ENCODE assay signal across 2 cellular contexts in genomic region chr20:63316502-63316921, GRCh38.
TF ChIP-seq lines count a peak whose summit lies in the region.

No MANE protein-coding gene starts in this region.

TF ChIP-seq in HepG2, 621 proteins besides CTCF, POLR2A, EP300 and RAD21:
- TF ChIP-seq SP4 (CRISPR knock-in tag; IDR thresholded peaks at IDR 0.05) (no peak), MAX (IDR thresholded peaks at IDR 0.05) (no peak), TBX3 (IDR thresholded peaks at IDR 0.05; ENCODE audit: borderline replicate concordance) (no peak)

TF ChIP-seq in SK-N-SH treated with all-trans-retinoic acid at 6 μM for 48 hours, 23 proteins besides CTCF, POLR2A, EP300 and RAD21:
- TF ChIP-seq GLIS3 (CRISPR knock-in tag; IDR thresholded peaks at IDR 0.05) (no peak), SNAI2 (CRISPR knock-in tag; IDR thresholded peaks at IDR 0.05) (no peak), ZC3H10 (CRISPR knock-in tag; IDR thresholded peaks at IDR 0.05) (no peak), ESRRG (CRISPR knock-in tag; IDR thresholded peaks at IDR 0.05) (no peak), TSHZ2 (CRISPR knock-in tag; IDR thresholded peaks at IDR 0.05) (no peak), CREB5 (CRISPR knock-in tag; IDR thresholded peaks at IDR 0.05; ENCODE audit: low read depth) (no peak), OSR1 (CRISPR knock-in tag; IDR thresholded peaks at IDR 0.05) (no peak), TOX (CRISPR knock-in tag; IDR thresholded peaks at IDR 0.05; ENCODE audit: borderline replicate concordance) (no peak), PPARA (CRISPR knock-in tag; IDR thresholded peaks at IDR 0.05; ENCODE audit: borderline replicate concordance) (no peak)
- TF ChIP-seq, protein P1, sequence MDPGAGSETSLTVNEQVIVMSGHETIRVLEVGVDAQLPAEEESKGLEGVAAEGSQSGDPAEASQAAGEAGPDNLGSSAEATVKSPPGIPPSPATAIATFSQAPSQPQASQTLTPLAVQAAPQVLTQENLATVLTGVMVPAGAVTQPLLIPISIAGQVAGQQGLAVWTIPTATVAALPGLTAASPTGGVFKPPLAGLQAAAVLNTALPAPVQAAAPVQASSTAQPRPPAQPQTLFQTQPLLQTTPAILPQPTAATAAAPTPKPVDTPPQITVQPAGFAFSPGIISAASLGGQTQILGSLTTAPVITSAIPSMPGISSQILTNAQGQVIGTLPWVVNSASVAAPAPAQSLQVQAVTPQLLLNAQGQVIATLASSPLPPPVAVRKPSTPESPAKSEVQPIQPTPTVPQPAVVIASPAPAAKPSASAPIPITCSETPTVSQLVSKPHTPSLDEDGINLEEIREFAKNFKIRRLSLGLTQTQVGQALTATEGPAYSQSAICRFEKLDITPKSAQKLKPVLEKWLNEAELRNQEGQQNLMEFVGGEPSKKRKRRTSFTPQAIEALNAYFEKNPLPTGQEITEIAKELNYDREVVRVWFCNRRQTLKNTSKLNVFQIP (CRISPR knock-in tag; IDR thresholded peaks at IDR 0.05; ENCODE audit: borderline replicate concordance, low read depth): no peak
- TF ChIP-seq, protein P2, sequence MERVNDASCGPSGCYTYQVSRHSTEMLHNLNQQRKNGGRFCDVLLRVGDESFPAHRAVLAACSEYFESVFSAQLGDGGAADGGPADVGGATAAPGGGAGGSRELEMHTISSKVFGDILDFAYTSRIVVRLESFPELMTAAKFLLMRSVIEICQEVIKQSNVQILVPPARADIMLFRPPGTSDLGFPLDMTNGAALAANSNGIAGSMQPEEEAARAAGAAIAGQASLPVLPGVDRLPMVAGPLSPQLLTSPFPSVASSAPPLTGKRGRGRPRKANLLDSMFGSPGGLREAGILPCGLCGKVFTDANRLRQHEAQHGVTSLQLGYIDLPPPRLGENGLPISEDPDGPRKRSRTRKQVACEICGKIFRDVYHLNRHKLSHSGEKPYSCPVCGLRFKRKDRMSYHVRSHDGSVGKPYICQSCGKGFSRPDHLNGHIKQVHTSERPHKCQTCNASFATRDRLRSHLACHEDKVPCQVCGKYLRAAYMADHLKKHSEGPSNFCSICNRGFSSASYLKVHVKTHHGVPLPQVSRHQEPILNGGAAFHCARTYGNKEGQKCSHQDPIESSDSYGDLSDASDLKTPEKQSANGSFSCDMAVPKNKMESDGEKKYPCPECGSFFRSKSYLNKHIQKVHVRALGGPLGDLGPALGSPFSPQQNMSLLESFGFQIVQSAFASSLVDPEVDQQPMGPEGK (CRISPR knock-in tag; IDR thresholded peaks at IDR 0.05; ENCODE audit: borderline replicate concordance): no peak
